ENCODE assay signal across 29 cellular contexts in the genomic region with DNA sequence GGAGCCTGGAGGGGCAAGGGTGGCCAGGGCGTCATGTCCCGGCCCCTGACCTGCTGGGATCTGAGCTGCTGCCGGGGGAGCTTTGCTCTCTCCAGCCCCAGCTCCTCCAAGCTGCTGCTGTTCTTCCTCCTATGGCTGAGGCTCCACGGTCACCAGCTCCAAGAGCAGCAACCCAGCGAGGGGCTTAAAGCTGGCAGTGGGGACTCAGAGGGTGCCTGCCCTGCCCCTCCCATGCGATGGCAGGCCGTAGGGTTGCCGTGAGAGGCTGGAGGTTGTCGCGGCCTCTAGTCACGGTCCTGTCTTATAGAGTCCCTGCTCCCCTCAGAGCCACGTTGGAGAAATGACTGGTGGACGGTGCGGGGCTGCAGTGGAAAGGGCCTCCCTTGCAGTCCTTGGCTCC. TPM values are rescaled to one million over a fixed set of nuclear protein-coding genes. Genes with fewer than 3 reads are reported as not detected.
"Had no signal": no experiment of that assay in that cellular context is flagged by ENCODE, and none has a peak within 500 bp of the region (broad histone marks: within the 10 kb centered on the region; RNA-seq: fewer than 3 reads in every experiment).

No MANE protein-coding gene starts in this region.

- H3K9me3 Mint-ChIP-seq: naive thymus-derived CD4-positive, alpha-beta T cell; natural killer cell; nephron; neural progenitor cell; stimulated activated memory B cell treated with anti-CD40 and anti-IgM and Interleukin-4, amounts not matched to agents 10 μg/mL and 1 μg/mL and 100 μg/mL, for 72 hours; stimulated activated naive CD8-positive, alpha-beta T cell treated with anti-CD3 and anti-CD28 coated beads, Interleukin-15, amount 100 ng/mL, for 72 hours; type B pancreatic cell had no signal

- H3K9ac ChIP-seq: neural progenitor cell had no signal

- H3K9me3 ChIP-seq: neutrophil, pancreas, psoas muscle, spleen, suprapubic skin, testis, tibial artery, transverse colon, upper lobe of right lung, uterus had no signal

- H3K27ac Mint-ChIP-seq: natural killer cell; nephron; neural progenitor cell; progenitor cell of endocrine pancreas; stimulated activated memory B cell treated with anti-CD40 and anti-IgM and Interleukin-4, amounts not matched to agents 10 μg/mL and 1 μg/mL and 100 μg/mL, for 72 hours; stimulated activated naive CD8-positive, alpha-beta T cell treated with anti-CD3 and anti-CD28 coated beads, Interleukin-15, amount 100 ng/mL, for 72 hours; type B pancreatic cell had no signal

- H3K4me3 ChIP-seq: neural progenitor cell, pancreas, psoas muscle, skin epidermis, smooth muscle cell, spleen, suprapubic skin, testis, tibial artery, transverse colon, upper lobe of right lung, uterus had no signal

- H3K4me2 ChIP-seq: neural progenitor cell, smooth muscle cell had no signal

- H3K27me3 ChIP-seq: pancreas, testis had no signal

- H3K36me3 Mint-ChIP-seq: naive thymus-derived CD4-positive, alpha-beta T cell; natural killer cell; neural progenitor cell; stimulated activated memory B cell treated with anti-CD40 and anti-IgM and Interleukin-4, amounts not matched to agents 10 μg/mL and 1 μg/mL and 100 μg/mL, for 72 hours; type B pancreatic cell had no signal

- H3K4me3 Mint-ChIP-seq: natural killer cell; nephron; stimulated activated memory B cell treated with anti-CD40 and anti-IgM and Interleukin-4, amounts not matched to agents 10 μg/mL and 1 μg/mL and 100 μg/mL, for 72 hours; stimulated activated naive CD8-positive, alpha-beta T cell treated with anti-CD3 and anti-CD28 coated beads, Interleukin-15, amount 100 ng/mL, for 72 hours; type B pancreatic cell had no signal

- DNase-seq: natural killer cell; nucleus accumbens; psoas muscle; spleen; stimulated activated CD8-positive, alpha-beta memory T cell treated with anti-CD3 and anti-CD28 coated beads, Interleukin-4, amount 100 ng/mL, for 48 hours; stimulated activated naive CD8-positive, alpha-beta T cell treated with anti-CD3 and anti-CD28 coated beads, Interleukin-15, Interleukin-2, amounts not matched to agents 100 U/mL and 50 U/mL, for 24 hours; testis; tibial artery; transverse colon; upper lobe of right lung; uterus had no signal

- H3K4me1 Mint-ChIP-seq: natural killer cell had no signal

- H2AFZ ChIP-seq: neural progenitor cell had no signal

- H3K27ac ChIP-seq: neural progenitor cell, neutrophil, pancreas, psoas muscle, skin epidermis, spleen, suprapubic skin, testis, tibial artery, transverse colon, upper lobe of right lung, uterus had no signal

- ATAC-seq: natural killer cell; pancreas; psoas muscle; right cardiac atrium; sciatic nerve; stimulated activated memory B cell treated with anti-CD40 and anti-IgM and Interleukin-4, amounts not matched to agents 10 μg/mL and 1 μg/mL and 100 μg/mL, for 72 hours; stimulated activated naive CD8-positive, alpha-beta T cell treated with anti-CD3 and anti-CD28 coated beads, Interleukin-15, Interleukin-2, amounts not matched to agents 100 U/mL and 50 U/mL, for 24 hours; upper lobe of right lung had no signal

- H3K36me3 ChIP-seq: neural progenitor cell, neutrophil, pancreas, spleen, suprapubic skin, tibial artery, transverse colon, upper lobe of right lung, uterus had no signal

RNA-seq across cellular contexts. Expression of gene DBH, which starts 19.5 kb away (rescaled TPM):
- total RNA-seq: natural killer cell, osteocyte, pancreas, progenitor cell of endocrine pancreas, renal cortical epithelial cell, smooth muscle cell, suprapubic skin, transverse colon, upper lobe of right lung had no signal
- polyA plus RNA-seq: neural cell had no signal

RNA-seq across cellular contexts. Expression of gene FAM163B, which starts 46.5 kb away (rescaled TPM):
- total RNA-seq: naive thymus-derived CD4-positive, alpha-beta T cell; natural killer cell; omental fat pad; osteocyte; pancreas; progenitor cell of endocrine pancreas; psoas muscle; renal cortical epithelial cell; sciatic nerve; suprapubic skin; upper lobe of right lung; uterus had no signal
- polyA plus RNA-seq: naive thymus-derived CD4-positive, alpha-beta T cell; pancreas; psoas muscle had no signal
